Comparison of ENCODE assay signal across 21 cellular contexts in the genomic region with DNA sequence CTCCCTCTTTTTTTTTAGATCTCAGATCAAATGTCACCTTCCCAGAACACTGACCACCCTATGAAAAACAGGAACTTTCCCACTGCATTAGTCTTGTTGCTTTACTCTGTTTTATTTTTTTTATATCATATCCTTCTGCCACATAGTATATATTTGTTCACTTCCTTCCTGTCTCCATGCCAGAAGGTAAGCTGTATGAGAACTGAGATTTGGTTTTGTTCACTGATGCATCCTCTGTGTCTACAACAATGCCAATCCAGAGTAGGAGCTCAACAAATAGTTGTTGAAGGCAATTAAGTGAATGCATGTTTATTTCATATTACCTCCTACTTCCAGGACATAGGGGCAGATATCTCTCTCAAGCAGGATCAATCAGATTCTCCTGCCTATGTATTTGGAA.
DNase-seq lines count a peak whose midpoint lies in the region; ATAC-seq and TF ChIP-seq lines count a peak whose summit lies in the region.
"Had no signal": no experiment of that assay in that cellular context is flagged by ENCODE, and none has a peak within 500 bp of the region (broad histone marks: within the 10 kb centered on the region; RNA-seq: fewer than 3 reads in every experiment).

No MANE protein-coding gene starts in this region.

- H3K9me3 ChIP-seq in Loucy (ENCODE audit: insufficient read depth, low read depth, low read length) = no peaks in the 10 kb centered on the region
- no peaks in the 10 kb centered on the region for H3K9me3 ChIP-seq in naive thymus-derived CD4-positive, alpha-beta T cell (ENCODE audit: control insufficient read depth in 2 of 3, low read length in 3 of 3)
- H3K9me3 ChIP-seq: lower lobe of right lung, pancreas, uterus had no signal

- H3F3A ChIP-seq in Loucy (ENCODE audit: low read depth) = peaks cover 4% of the 10 kb centered on the region; the same call in 1 of the 2 replicates

- H3K27ac Mint-ChIP-seq in activated CD8-positive, alpha-beta T cell treated with anti-CD3 and anti-CD28 coated beads, Interleukin-2, amount 10 ng/mL, durations not matched to agents 7 days and 5 days = peak overlapping the region; percentile 48
- H3K27ac Mint-ChIP-seq in activated CD8-positive, alpha-beta T cell treated with anti-CD3 and anti-CD28 coated beads for 36 hours = no peak overlapping the region
- peak overlapping the region; percentile 11 to 91 (median 63) for H3K27ac Mint-ChIP-seq in naive thymus-derived CD4-positive, alpha-beta T cell
- H3K27ac Mint-ChIP-seq: HFFc6 had no signal

- no peaks in the 10 kb centered on the region for H3K9me3 Mint-ChIP-seq in activated CD8-positive, alpha-beta T cell treated with anti-CD3 and anti-CD28 coated beads, Interleukin-2, amount 10 ng/mL, durations not matched to agents 7 days and 5 days (ENCODE audit: insufficient read depth)
- H3K9me3 Mint-ChIP-seq in activated CD8-positive, alpha-beta T cell treated with anti-CD3 and anti-CD28 coated beads for 36 hours = no peaks in the 10 kb centered on the region
- peaks cover 0 to 1% (median 0%) of the 10 kb centered on the region in 11 donors for H3K9me3 Mint-ChIP-seq in naive thymus-derived CD4-positive, alpha-beta T cell
- H3K9me3 Mint-ChIP-seq: HFFc6 had no signal

- no peak overlapping the region for H3K9ac ChIP-seq in Loucy (ENCODE audit: low read depth, low read length, poor library complexity, severe bottlenecking)

- H3K4me3 Mint-ChIP-seq in activated CD8-positive, alpha-beta T cell treated with anti-CD3 and anti-CD28 coated beads, Interleukin-2, amount 10 ng/mL, durations not matched to agents 7 days and 5 days = no peak overlapping the region
- no peak overlapping the region for H3K4me3 Mint-ChIP-seq in activated CD8-positive, alpha-beta T cell treated with anti-CD3 and anti-CD28 coated beads for 36 hours
- H3K4me3 Mint-ChIP-seq in naive thymus-derived CD4-positive, alpha-beta T cell = peak overlapping the region in 9 of 10 donors; percentile 29 to 82 (median 52)
- H3K4me3 Mint-ChIP-seq: HFFc6 had no signal

- H3K4me3 ChIP-seq in Loucy (ENCODE audit: low read length, poor library complexity, severe bottlenecking) = no peak overlapping the region
- H3K4me3 ChIP-seq in naive thymus-derived CD4-positive, alpha-beta T cell (ENCODE audit: low read length) = no peak overlapping the region
- H3K4me3 ChIP-seq: adrenal gland, cardiac muscle cell, lower lobe of right lung, pancreas, uterus had no signal

- no peaks in the 10 kb centered on the region for H3K9me2 ChIP-seq in Loucy (replicated peaks; ENCODE audit: low read depth, low read length)

- no peak for ATAC-seq in activated CD8-positive, alpha-beta T cell treated with anti-CD3 and anti-CD28 coated beads, Interleukin-2, amount 10 ng/mL, durations not matched to agents 7 days and 5 days
- no peak for ATAC-seq in activated CD8-positive, alpha-beta T cell treated with anti-CD3 and anti-CD28 coated beads for 36 hours
- peak; percentile 36 for ATAC-seq in GM19452 (IDR thresholded peaks at IDR 0.05; ENCODE audit: unreplicated experiment)
- ATAC-seq in naive thymus-derived CD4-positive, alpha-beta T cell = peak; percentile 50
- ATAC-seq: lower lobe of right lung, pancreas had no signal

- CTCF ChIA-PET in activated CD8-positive, alpha-beta T cell treated with anti-CD3 and anti-CD28 coated beads, Interleukin-2, amount 10 ng/mL, durations not matched to agents 7 days and 5 days (lab: Charles Lee) = interaction anchor here (1.2 to 1.8 kb wide), 3 partner anchors 9 to 39 kb away, joined by 3 to 5 read pairs (median 4); no protein-coding TSS in a partner anchor
- CTCF ChIA-PET in activated CD8-positive, alpha-beta T cell treated with anti-CD3 and anti-CD28 coated beads for 36 hours (lab: Charles Lee) = no interaction called here
- CTCF ChIA-PET in naive thymus-derived CD4-positive, alpha-beta T cell (lab: Charles Lee) = interaction anchor here (1.0 kb wide), 2 partner anchors 13 to 14 kb away, joined by 3 read pairs; no protein-coding TSS in a partner anchor
- CTCF ChIA-PET in HEK293T (lab: Yijun Ruan, JAX) = no interaction called here

- intact Hi-C loops in activated CD8-positive, alpha-beta T cell treated with anti-CD3 and anti-CD28 coated beads for 36 hours (cut with micrococcal nuclease) = loop anchor here (5.0 kb wide), 1 partner anchor 36 kb away; no protein-coding TSS in a partner anchor
- intact Hi-C loops in naive thymus-derived CD4-positive, alpha-beta T cell (cut with micrococcal nuclease) = loop anchor here (1.0 to 5.0 kb wide), 4 partner anchors 18 to 71 kb away; no protein-coding TSS in a partner anchor

- H4K20me1 ChIP-seq in Loucy (ENCODE audit: insufficient read depth, low read length, poor library complexity, severe bottlenecking) = no peaks in the 10 kb centered on the region

- POLR2A ChIA-PET in activated CD8-positive, alpha-beta T cell treated with anti-CD3 and anti-CD28 coated beads, Interleukin-2, amount 10 ng/mL, durations not matched to agents 7 days and 5 days (lab: Charles Lee) = interaction anchor here (1.0 kb wide), 1 partner anchor 45 kb away, joined by 3 read pairs; no protein-coding TSS in a partner anchor
- POLR2A ChIA-PET in activated CD8-positive, alpha-beta T cell treated with anti-CD3 and anti-CD28 coated beads for 36 hours (lab: Charles Lee) = no interaction called here
- POLR2A ChIA-PET in naive thymus-derived CD4-positive, alpha-beta T cell (lab: Charles Lee) = interaction anchor here (1.4 to 2.3 kb wide), 2 partner anchors 36 to 39 kb away, joined by 7 read pairs; no protein-coding TSS in a partner anchor
- POLR2A ChIA-PET in HEK293T (lab: Yijun Ruan, JAX) = no interaction called here

- H3K4me2 ChIP-seq in Loucy (ENCODE audit: low read depth, low read length, poor library complexity, severe bottlenecking) = peak overlapping the region; percentile 24

- no peaks in the 10 kb centered on the region for H3K27me3 ChIP-seq in Loucy (ENCODE audit: insufficient read depth, low read length, poor library complexity, severe bottlenecking)
- no peaks in the 10 kb centered on the region for H3K27me3 ChIP-seq in naive thymus-derived CD4-positive, alpha-beta T cell (ENCODE audit: control insufficient read depth in 2 of 2, insufficient read depth in 2 of 2, low read length in 2 of 2)
- H3K27me3 ChIP-seq: adrenal gland, cardiac muscle cell, pancreas, uterus had no signal

- no peak overlapping the region for H2AFZ ChIP-seq in Loucy (ENCODE audit: low read length)

- H3K36me3 Mint-ChIP-seq in activated CD8-positive, alpha-beta T cell treated with anti-CD3 and anti-CD28 coated beads, Interleukin-2, amount 10 ng/mL, durations not matched to agents 7 days and 5 days (ENCODE audit: low read depth) = no peaks in the 10 kb centered on the region
- no peaks in the 10 kb centered on the region for H3K36me3 Mint-ChIP-seq in activated CD8-positive, alpha-beta T cell treated with anti-CD3 and anti-CD28 coated beads for 36 hours (ENCODE audit: low read depth)
- peaks cover 0 to 3% (median 2%) of the 10 kb centered on the region in 5 donors for H3K36me3 Mint-ChIP-seq in naive thymus-derived CD4-positive, alpha-beta T cell

- no peak overlapping the region for H3K27ac ChIP-seq in naive thymus-derived CD4-positive, alpha-beta T cell (ENCODE audit: low read depth, low read length)
- H3K27ac ChIP-seq: adrenal gland, cardiac muscle cell, lower lobe of right lung, pancreas, uterus had no signal

- no peak for TF ChIP-seq CTCF in activated CD8-positive, alpha-beta T cell treated with anti-CD3 and anti-CD28 coated beads for 36 hours (IDR thresholded peaks at IDR 0.05)
- no peak for TF ChIP-seq CTCF in Loucy (conservative IDR thresholded peaks at IDR 0.05; ENCODE audit: low read length)

- peaks cover 24% of the 10 kb centered on the region for H3K4me1 Mint-ChIP-seq in activated CD8-positive, alpha-beta T cell treated with anti-CD3 and anti-CD28 coated beads, Interleukin-2, amount 10 ng/mL, durations not matched to agents 7 days and 5 days (ENCODE audit: low read depth)
- H3K4me1 Mint-ChIP-seq in activated CD8-positive, alpha-beta T cell treated with anti-CD3 and anti-CD28 coated beads for 36 hours (ENCODE audit: low read depth) = peaks cover 36% of the 10 kb centered on the region
- peaks cover 14 to 50% (median 40%) of the 10 kb centered on the region in 7 donors for H3K4me1 Mint-ChIP-seq in naive thymus-derived CD4-positive, alpha-beta T cell

- no peaks in the 10 kb centered on the region for H3K27me3 Mint-ChIP-seq in activated CD8-positive, alpha-beta T cell treated with anti-CD3 and anti-CD28 coated beads, Interleukin-2, amount 10 ng/mL, durations not matched to agents 7 days and 5 days (ENCODE audit: low read depth)
- H3K27me3 Mint-ChIP-seq in activated CD8-positive, alpha-beta T cell treated with anti-CD3 and anti-CD28 coated beads for 36 hours = no peaks in the 10 kb centered on the region
- H3K27me3 Mint-ChIP-seq in naive thymus-derived CD4-positive, alpha-beta T cell = no peaks in the 10 kb centered on the region

- no peaks in the 10 kb centered on the region for H3K79me2 ChIP-seq in Loucy (ENCODE audit: insufficient read depth, low read length)

- H3K4me1 ChIP-seq in Loucy (ENCODE audit: insufficient read depth, low read length, poor library complexity, severe bottlenecking) = peaks cover 18% of the 10 kb centered on the region
- H3K4me1 ChIP-seq in naive thymus-derived CD4-positive, alpha-beta T cell (ENCODE audit: control insufficient read depth in 2 of 2, insufficient read depth in 2 of 2, low read length in 2 of 2) = peaks cover 6 to 22% of the 10 kb centered on the region in 2 donors
- H3K4me1 ChIP-seq: adrenal gland, lower lobe of right lung, pancreas, uterus had no signal

- DNase-seq in activated CD8-positive, alpha-beta T cell treated with anti-CD3 and anti-CD28 coated beads, Interleukin-2, amount 10 ng/mL, durations not matched to agents 7 days and 5 days = no peak
- no peak for DNase-seq in activated CD8-positive, alpha-beta T cell treated with anti-CD3 and anti-CD28 coated beads for 36 hours
- peak in 4 of 9 donors; percentile 24 to 45 (median 38) for DNase-seq in naive thymus-derived CD4-positive, alpha-beta T cell
- DNase-seq in DMS53 (lab: John Stamatoyannopoulos, UW) (no peak), AG08395 (ENCODE audit: low spot score) (no peak), HEK293T (ENCODE audit: extremely low spot score) (no peak)
- DNase-seq: ACHN; activated T-cell treated with anti-CD3 and anti-CD28 coated beads, Interleukin-2, amount 50 U/mL, for 1 hour; adrenal gland; effector CD4-positive, alpha-beta T cell; head of caudate nucleus; HFFc6; lower lobe of right lung; NCI-H2029; pancreas; SHP77 treated with DMSO at 0.1 percent for 48 hours; stimulated activated CD4-positive, alpha-beta T cell treated with anti-CD3 and anti-CD28 coated beads, Interleukin-1b, Interleukin-23, amount 100 ng/mL, for 48 hours; uterus had no signal

- no peaks in the 10 kb centered on the region for H3K36me3 ChIP-seq in Loucy (ENCODE audit: insufficient read depth, low read length)
- no peaks in the 10 kb centered on the region for H3K36me3 ChIP-seq in naive thymus-derived CD4-positive, alpha-beta T cell (ENCODE audit: control insufficient read depth in 2 of 3, insufficient read depth in 3 of 3, low read length in 3 of 3)
- H3K36me3 ChIP-seq: adrenal gland, cardiac muscle cell, lower lobe of right lung, pancreas, uterus had no signal

TF ChIP-seq in HEK293T, 16 proteins besides CTCF, POLR2A, EP300 and RAD21 (continues in another document):
- TF ChIP-seq HDGF (IDR thresholded peaks at IDR 0.05; ENCODE audit: borderline replicate concordance) (no peak), ARNT (IDR thresholded peaks at IDR 0.05) (no peak), L3MBTL2 (conservative IDR thresholded peaks at IDR 0.05) (no peak)

Comparison
In these comparisons a context has a peak if more than half of its experiments do, and no peak if none do; other contexts are left out.
1. CTCF ChIA-PET loops: an anchor here in activated CD8-positive, alpha-beta T cell treated with anti-CD3 and anti-CD28 coated beads, Interleukin-2, amount 10 ng/mL, durations not matched to agents 7 days and 5 days (1.2 to 1.8 kb wide) and naive thymus-derived CD4-positive, alpha-beta T cell (1.0 kb wide); none called in activated CD8-positive, alpha-beta T cell treated with anti-CD3 and anti-CD28 coated beads for 36 hours and HEK293T.
2. POLR2A ChIA-PET loops: an anchor here in activated CD8-positive, alpha-beta T cell treated with anti-CD3 and anti-CD28 coated beads, Interleukin-2, amount 10 ng/mL, durations not matched to agents 7 days and 5 days (1.0 kb wide) and naive thymus-derived CD4-positive, alpha-beta T cell (1.4 to 2.3 kb wide); none called in activated CD8-positive, alpha-beta T cell treated with anti-CD3 and anti-CD28 coated beads for 36 hours and HEK293T.
3. ATAC-seq: peak in GM19452 (single experiment) and naive thymus-derived CD4-positive, alpha-beta T cell (single experiment); none in activated CD8-positive, alpha-beta T cell treated with anti-CD3 and anti-CD28 coated beads, Interleukin-2, amount 10 ng/mL, durations not matched to agents 7 days and 5 days (single experiment) and activated CD8-positive, alpha-beta T cell treated with anti-CD3 and anti-CD28 coated beads for 36 hours (single experiment).
4. H3K4me3 Mint-ChIP-seq: peak in naive thymus-derived CD4-positive, alpha-beta T cell (9 of 10); none in activated CD8-positive, alpha-beta T cell treated with anti-CD3 and anti-CD28 coated beads, Interleukin-2, amount 10 ng/mL, durations not matched to agents 7 days and 5 days (single experiment) and activated CD8-positive, alpha-beta T cell treated with anti-CD3 and anti-CD28 coated beads for 36 hours (single experiment).